26 cellular contexts compared by ENCODE assay signal in the genomic region with DNA sequence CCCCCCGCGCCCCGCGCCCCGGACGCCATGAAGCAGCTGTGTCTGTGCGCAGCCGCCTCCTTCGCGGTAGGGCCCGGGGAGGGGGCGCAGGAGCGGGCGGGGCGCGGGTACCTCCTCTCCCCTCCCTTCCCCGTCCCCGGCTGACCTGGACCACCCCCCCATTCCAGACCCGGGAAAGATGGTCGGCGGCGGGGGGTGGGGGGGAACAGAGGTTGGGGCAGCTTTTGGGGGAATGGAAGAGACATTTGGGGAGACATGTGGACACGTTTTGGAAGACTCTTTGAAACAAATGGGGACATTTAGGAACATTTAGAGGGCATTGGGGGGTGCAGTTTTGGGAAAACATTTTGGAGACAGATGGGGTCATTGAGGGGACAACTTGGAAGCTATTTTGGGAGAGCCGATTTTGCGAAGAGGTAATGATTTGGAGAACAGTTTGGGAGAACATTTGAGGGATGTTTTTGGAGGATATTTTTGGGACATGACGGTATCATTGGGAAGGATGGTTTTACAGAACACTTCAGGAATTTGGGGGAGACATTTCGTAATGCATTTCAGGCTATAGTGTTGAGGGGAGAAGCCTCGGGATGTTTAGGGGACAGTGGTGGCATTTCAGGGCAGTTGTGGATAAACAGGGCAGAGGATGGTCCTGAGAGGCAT. TPM values are rescaled to one million over a fixed set of nuclear protein-coding genes. Genes with fewer than 3 reads are reported as not detected.
DNase-seq lines count a peak whose midpoint lies in the region; ATAC-seq, FAIRE-seq and TF ChIP-seq lines count a peak whose summit lies in the region.
"Had no signal": no experiment of that assay in that cellular context is flagged by ENCODE, and none has a peak within 500 bp of the region (broad histone marks: within the 10 kb centered on the region; RNA-seq: fewer than 3 reads in every experiment).

No MANE protein-coding gene starts in this region.

- no peak overlapping the region for H2AK5ac ChIP-seq in H1 (ENCODE audit: low read depth, low read length)

- H4K5ac ChIP-seq in H1 (ENCODE audit: insufficient read length, low read depth, low read length) = no peak overlapping the region

- CTCF ChIA-PET in A549 (lab: Yijun Ruan, JAX) = interaction anchor here (0.9 to 3.3 kb wide), 3 partner anchors 8 to 165 kb away, joined by 3 to 13 read pairs (median 5); no protein-coding TSS in a partner anchor
- CTCF ChIA-PET in H1 (lab: Charles Lee; ENCODE audit: partially characterized antibody) = interaction anchor here (7.0 to 8.5 kb wide), 2 partner anchors 31 to 58 kb away, joined by 43 to 91 read pairs; no protein-coding TSS in a partner anchor
- CTCF ChIA-PET in activated CD4-positive, alpha-beta T cell treated with anti-CD3 and anti-CD28 coated beads, Interleukin-2, amount 10 ng/mL, durations not matched to agents 7 days and 5 days (lab: Charles Lee) = no interaction called here

- H3K4me1 ChIP-seq in A549 = peaks cover 15% of the 10 kb centered on the region; the same call in 2 of the 3 replicates
- no peaks in the 10 kb centered on the region for H3K4me1 ChIP-seq in HUES64 (ENCODE audit: insufficient read depth, low read length)
- H3K4me1 ChIP-seq in H1 (replicated peaks in 1 of 4; ENCODE audit: control insufficient read depth in 3 of 4, insufficient read depth in 4 of 4, low read length in 3 of 4) = peaks cover 0 to 2% (median 0%) of the 10 kb centered on the region in 4 experiments; a peak in 3 of 7 replicates
- H3K4me1 ChIP-seq: gastrocnemius medialis had no signal

- DNase-seq in A549 (ENCODE audit: low read depth in 1 of 2, low spot score in 1 of 2) = no peak
- no peak for DNase-seq in H1 (ENCODE audit: low read depth in 1 of 2, low spot score in 2 of 2)
- DNase-seq in nephron progenitor cell = no peak
- no peak for DNase-seq in SW 1271 (lab: John Stamatoyannopoulos, UW)
- DNase-seq in cortex of kidney (lab: John Stamatoyannopoulos, UW) = no peak
- DNase-seq in natural killer cell = no peak
- no peak for DNase-seq in activated CD4-positive, alpha-beta T cell treated with anti-CD3 and anti-CD28 coated beads, Interleukin-2, amount 10 ng/mL, durations not matched to agents 7 days and 5 days
- DNase-seq: activated CD8-positive, alpha-beta memory T cell treated with anti-CD3 and anti-CD28 coated beads, Interleukin-2, amount 10 ng/mL, durations not matched to agents 7 days and 5 days; dermis blood vessel endothelial cell; gastrocnemius medialis; NCI-H1694 treated with DMSO at 0.1 percent for 48 hours; sigmoid colon; stimulated activated naive CD4-positive, alpha-beta T cell treated with Interleukin-2 at 50 U/mL for 16 hours had no signal

- peak overlapping the region; percentile 19 for H3K4me3 Mint-ChIP-seq in nephron progenitor cell
- H3K4me3 Mint-ChIP-seq in natural killer cell = no peak overlapping the region
- H3K4me3 Mint-ChIP-seq in activated CD4-positive, alpha-beta T cell treated with anti-CD3 and anti-CD28 coated beads, Interleukin-2, amount 10 ng/mL, durations not matched to agents 7 days and 5 days = no peak overlapping the region
- H3K4me3 Mint-ChIP-seq: activated CD4-positive, alpha-beta T cell treated with anti-CD3 and anti-CD28 coated beads for 36 hours; activated CD8-positive, alpha-beta memory T cell treated with anti-CD3 and anti-CD28 coated beads, Interleukin-2, amount 10 ng/mL, durations not matched to agents 7 days and 5 days had no signal

- WGBS in A549 (ENCODE audit: missing lambda C conversion rate) = 11% methylated on average over 6 of the region's 28 CpGs
- WGBS in HUES64 = 12% methylated on average over 24 of the region's 28 CpGs
- 47% methylated on average over 6 of the region's 28 CpGs; no CpG with 5 or more reads in 1 of the 2 experiments for WGBS in H1 (ENCODE audit: extremely low coverage in 1 of 2, insufficient coverage in 1 of 2, insufficient read length in 1 of 2, insufficient replicate concordance in 2 of 2, low coverage in 1 of 2, low lambda C conversion rate in 2 of 2, missing lambda C conversion rate in 1 of 2), 2 experiments

- H3K79me2 ChIP-seq in H1 (ENCODE audit: control insufficient read depth in 1 of 2, insufficient read depth in 2 of 2, low read length in 2 of 2) = no peaks in the 10 kb centered on the region

- no peak overlapping the region for H2BK12ac ChIP-seq in H1 (ENCODE audit: low read depth, low read length)

- FAIRE-seq in A549 (lab: Jason Lieb, UNC) = no peak
- FAIRE-seq in H1 (lab: Jason Lieb, UNC) = no peak
- FAIRE-seq: bronchial epithelial cell, G401.6, HepG2, pancreas had no signal

- peaks cover 20% of the 10 kb centered on the region for H3K27me3 ChIP-seq in HUES64 (ENCODE audit: insufficient read depth, low read length)
- peaks cover 0 to 7% (median 3%) of the 10 kb centered on the region in 4 experiments; a peak in 2 of 7 replicates for H3K27me3 ChIP-seq in H1 (replicated peaks in 1 of 4; ENCODE audit: control insufficient read depth in 3 of 4, extremely low read depth in 1 of 4, insufficient read depth in 3 of 4, low read length in 3 of 4)

- H3K27ac Mint-ChIP-seq in nephron progenitor cell = no peak overlapping the region
- no peak overlapping the region for H3K27ac Mint-ChIP-seq in natural killer cell
- H3K27ac Mint-ChIP-seq in activated CD4-positive, alpha-beta T cell treated with anti-CD3 and anti-CD28 coated beads, Interleukin-2, amount 10 ng/mL, durations not matched to agents 7 days and 5 days = no peak overlapping the region
- H3K27ac Mint-ChIP-seq: activated CD4-positive, alpha-beta T cell treated with anti-CD3 and anti-CD28 coated beads for 36 hours; activated CD8-positive, alpha-beta memory T cell treated with anti-CD3 and anti-CD28 coated beads, Interleukin-2, amount 10 ng/mL, durations not matched to agents 7 days and 5 days; activated T-helper 2 cell treated with anti-CD3 and anti-CD28 coated beads, Interferon-gamma antibody, Interleukin-2, Interleukin-4, amounts not matched to agents 10 μg/mL and 5 μg/mL and 100 μg/mL, durations not matched to agents 14 hours and 24 hours and 36 hours had no signal

- ATAC-seq in A549 = no peak
- ATAC-seq in natural killer cell = no peak
- ATAC-seq: activated CD8-positive, alpha-beta memory T cell treated with anti-CD3 and anti-CD28 coated beads, Interleukin-2, amount 10 ng/mL, durations not matched to agents 7 days and 5 days; esophagus mucosa; gastrocnemius medialis had no signal

- H3K56ac ChIP-seq in H1 (replicated peaks; ENCODE audit: insufficient read length, low read depth, low read length) = no peak overlapping the region

- no peaks in the 10 kb centered on the region for H3K36me3 ChIP-seq in HUES64 (ENCODE audit: insufficient read depth, low read length)
- no peaks in the 10 kb centered on the region for H3K36me3 ChIP-seq in H1 (ENCODE audit: control insufficient read depth in 2 of 4, insufficient read depth in 4 of 4, low read length in 3 of 4)
- H3K36me3 ChIP-seq: BLaER1 treated with 17β-estradiol and CSF1 and Interleukin-3, amounts not matched to agents 10 nM and 100 nM; gastrocnemius medialis; pancreas; sigmoid colon had no signal

- no peak overlapping the region for H4K91ac ChIP-seq in H1 (replicated peaks; ENCODE audit: insufficient read length, low read length)

- TF ChIP-seq RAD21 in A549 (conservative IDR thresholded peaks at IDR 0.05 in 1 of 2, IDR thresholded peaks at IDR 0.05 in 1 of 2) = no peak
- TF ChIP-seq RAD21 in H1 (IDR thresholded peaks at IDR 0.05 in 1 of 2, conservative IDR thresholded peaks at IDR 0.05 in 1 of 2; ENCODE audit: low read depth in 2 of 2, low read length in 2 of 2) = no peak

- H3K4me2 ChIP-seq in A549 (peak overlapping the region; percentile 92), H1 (ENCODE audit: insufficient read depth in 1 of 2, low read depth in 2 of 2, low read length in 2 of 2) (peak overlapping the region; percentile 65 to 79)
- H3K4me2 ChIP-seq: BLaER1 treated with 17β-estradiol and CSF1 and Interleukin-3, amounts not matched to agents 10 nM and 100 nM had no signal

- H3K4ac ChIP-seq in H1 (replicated peaks; ENCODE audit: insufficient read length, low read depth, low read length) = no peak overlapping the region

- H3K23ac ChIP-seq in H1 (ENCODE audit: insufficient read length) = no peak overlapping the region

- no peaks in the 10 kb centered on the region for H3K79me1 ChIP-seq in H1 (ENCODE audit: low read depth, low read length)

- H3K27me3 Mint-ChIP-seq in nephron progenitor cell (ENCODE audit: low read depth, poor library complexity) = peaks cover 96% of the 10 kb centered on the region
- peaks cover 38 to 44% of the 10 kb centered on the region in 2 donors for H3K27me3 Mint-ChIP-seq in natural killer cell (ENCODE audit: low read depth in 2 of 2)
- peaks cover 39% of the 10 kb centered on the region for H3K27me3 Mint-ChIP-seq in activated CD4-positive, alpha-beta T cell treated with anti-CD3 and anti-CD28 coated beads, Interleukin-2, amount 10 ng/mL, durations not matched to agents 7 days and 5 days

- no peak overlapping the region for H2BK5ac ChIP-seq in H1 (ENCODE audit: low read depth, low read length)

- intact Hi-C loops in natural killer cell (cut with micrococcal nuclease) = no loop called here

- H2AFZ ChIP-seq in H1 (ENCODE audit: low read length) = no peak overlapping the region

- H3K9me3 Mint-ChIP-seq in nephron progenitor cell (peaks cover 17% of the 10 kb centered on the region), natural killer cell (peaks cover 0 to 6% of the 10 kb centered on the region in 2 donors)
- peaks cover 10% of the 10 kb centered on the region for H3K9me3 Mint-ChIP-seq in activated CD4-positive, alpha-beta T cell treated with anti-CD3 and anti-CD28 coated beads, Interleukin-2, amount 10 ng/mL, durations not matched to agents 7 days and 5 days

- H3K4me3 ChIP-seq in A549 (peak overlapping the region; percentile 43), HUES64 (ENCODE audit: low read length) (peak overlapping the region; percentile 51), H1 (ENCODE audit: extremely low read depth in 1 of 4, insufficient read depth in 2 of 4, low read depth in 3 of 4, low read length in 4 of 4) (peak overlapping the region in 3 of 4 experiments; percentile 26 to 87 (median 68); a peak in 5 of 8 replicates)
- H3K4me3 ChIP-seq: BLaER1 treated with 17β-estradiol and CSF1 and Interleukin-3, amounts not matched to agents 10 nM and 100 nM; gastrocnemius medialis; pancreas had no signal

- H3K14ac ChIP-seq in H1 (ENCODE audit: insufficient read length) = no peak overlapping the region

- no peaks in the 10 kb centered on the region for H3K9me3 ChIP-seq in A549
- no peaks in the 10 kb centered on the region for H3K9me3 ChIP-seq in HUES64 (ENCODE audit: insufficient read depth, low read depth, low read length)
- H3K9me3 ChIP-seq in H1 (ENCODE audit: insufficient read depth in 2 of 2, low read depth in 1 of 2, low read length in 1 of 2) = no peaks in the 10 kb centered on the region
- H3K9me3 ChIP-seq: gastrocnemius medialis, pancreas, sigmoid colon had no signal

- H3K4me1 Mint-ChIP-seq in nephron progenitor cell = peaks cover 11% of the 10 kb centered on the region
- peaks cover 0 to 12% of the 10 kb centered on the region in 2 donors for H3K4me1 Mint-ChIP-seq in natural killer cell
- H3K4me1 Mint-ChIP-seq in activated CD4-positive, alpha-beta T cell treated with anti-CD3 and anti-CD28 coated beads, Interleukin-2, amount 10 ng/mL, durations not matched to agents 7 days and 5 days = peaks cover 9% of the 10 kb centered on the region

- no peak overlapping the region for H2BK120ac ChIP-seq in H1 (replicated peaks; ENCODE audit: low read depth, low read length)

- H3K23me2 ChIP-seq in H1 (ENCODE audit: low read depth, low read length) = peaks cover 4% of the 10 kb centered on the region

- H3K27ac ChIP-seq in A549 (peak overlapping the region in 1 of 2 experiments; percentile 53; a peak in 1 of 6 replicates), HUES64 (ENCODE audit: low read depth, low read length) (no peak overlapping the region), H1 (ENCODE audit: low read depth, low read length) (no peak overlapping the region)
- H3K27ac ChIP-seq: BLaER1 treated with 17β-estradiol and CSF1 and Interleukin-3, amounts not matched to agents 10 nM and 100 nM; gastrocnemius medialis; pancreas; sigmoid colon had no signal

- H3K18ac ChIP-seq in H1 (ENCODE audit: extremely low read depth, low read length) = no peak overlapping the region

- no peak overlapping the region for H2BK20ac ChIP-seq in H1 (ENCODE audit: low read length)

- peaks cover 8% of the 10 kb centered on the region for H3K36me3 Mint-ChIP-seq in nephron progenitor cell (ENCODE audit: low read depth)
- no peaks in the 10 kb centered on the region for H3K36me3 Mint-ChIP-seq in natural killer cell
- peaks cover 9% of the 10 kb centered on the region for H3K36me3 Mint-ChIP-seq in activated CD4-positive, alpha-beta T cell treated with anti-CD3 and anti-CD28 coated beads, Interleukin-2, amount 10 ng/mL, durations not matched to agents 7 days and 5 days (ENCODE audit: low read depth)

- H3K9ac ChIP-seq in HUES64 (ENCODE audit: low read depth, low read length) (no peak overlapping the region), H1 (replicated peaks in 1 of 4; ENCODE audit: extremely low read depth in 1 of 4, low read depth in 3 of 4, low read length in 3 of 4) (peak overlapping the region in 1 of 4 experiments; percentile 54; a peak in 2 of 7 replicates)
- H3K9ac ChIP-seq: BLaER1 treated with 17β-estradiol and CSF1 and Interleukin-3, amounts not matched to agents 10 nM and 100 nM had no signal

- TF ChIP-seq CTCF in A549 (IDR thresholded peaks at IDR 0.05) (no peak), H1 (IDR thresholded peaks at IDR 0.05; ENCODE audit: control extremely low read depth in 1 of 3, insufficient read depth in 1 of 3, low read depth in 1 of 3, low read length in 3 of 3) (no peak), nephron progenitor cell (IDR thresholded peaks at IDR 0.05) (no peak), natural killer cell (IDR thresholded peaks at IDR 0.05) (no peak)

- POLR2A ChIA-PET in A549 (lab: Yijun Ruan, JAX) = no interaction called here
- POLR2A ChIA-PET in H1 (lab: Charles Lee; ENCODE audit: partially characterized antibody) = interaction anchor here (0.6 to 1.4 kb wide), 4 partner anchors 9 to 223 kb away, joined by 3 to 4 read pairs (median 3); no protein-coding TSS in a partner anchor
- POLR2A ChIA-PET in activated CD4-positive, alpha-beta T cell treated with anti-CD3 and anti-CD28 coated beads, Interleukin-2, amount 10 ng/mL, durations not matched to agents 7 days and 5 days (lab: Charles Lee) = no interaction called here

- no peak overlapping the region for H2BK15ac ChIP-seq in H1 (ENCODE audit: low read length)

- TF ChIP-seq POLR2A in A549 (IDR thresholded peaks at IDR 0.05; ENCODE audit: low read length) = no peak
- TF ChIP-seq POLR2A in H1 (IDR thresholded peaks at IDR 0.05; ENCODE audit: control extremely low read depth in 1 of 2, low read depth in 2 of 2, low read length in 2 of 2) = no peak

- H4K8ac ChIP-seq in H1 (ENCODE audit: extremely low read depth, insufficient read depth, low read length) = no peak overlapping the region

- TF ChIP-seq EP300 in A549 (IDR thresholded peaks at IDR 0.05) (no peak), H1 (IDR thresholded peaks at IDR 0.05; ENCODE audit: borderline replicate concordance in 1 of 2, low read depth in 2 of 2, low read length in 2 of 2) (no peak)

- H4K20me1 ChIP-seq in H1 (replicated peaks in 1 of 2; ENCODE audit: control insufficient read depth in 1 of 2, insufficient read depth in 2 of 2, low read length in 2 of 2) = no peaks in the 10 kb centered on the region

RNA-seq across cellular contexts. Expression of a gene that starts 16.1 kb away (rescaled TPM):
- polyA plus RNA-seq in A549 (2011; rRNA removed) (0.12 and 0.28 TPM in 2 replicates), A549 (2017; fragmentation: RNase III; extraction: RNeasy Plus Mini Kit Qiagen cat#74134 plus additional on column Dnase treatment) (0.28 to 0.54 TPM (median 0.36 TPM) in 3 replicates), H1 (2011; rRNA removed) (7.6 and 15.1 TPM in 2 replicates)
- polyA plus RNA-seq in A549 (2012; cell fraction: cytosol; rRNA removed) = 0.09 TPM in 2 replicates
- polyA plus RNA-seq in A549 (2012; cell fraction: nucleus; rRNA removed) = 0.71 and 0.88 TPM in 2 replicates
- 0.10 and 0.21 TPM in 2 replicates for polyA minus RNA-seq in A549 (2011; rRNA and poly(A)+ RNA removed)
- polyA plus RNA-seq in HUES64 (2013, experiment 1 of 2) = 3.7 TPM
- polyA plus RNA-seq in HUES64 (2013, experiment 2 of 2) = 4.2 TPM
- 14.1 and 14.5 TPM in 2 replicates for total RNA-seq in H1 (2021; fragmentation: NEBNext Ultra II Directional; extraction: Animal tissue kit (Norgen Biotek cat#: 25700))
- polyA plus RNA-seq in H1 (2011; cell fraction: cytosol; rRNA removed) = 15.5 TPM
- 24.5 TPM for polyA plus RNA-seq in H1 (2011; cell fraction: nucleus; rRNA removed)
- 6.9 to 14.6 TPM (median 12.4 TPM) in 4 replicates for polyA plus RNA-seq in H1 (2012, experiment 1 of 2)
- 4.9 TPM for polyA plus RNA-seq in H1 (2012, experiment 2 of 2)
- 8.4 TPM for polyA plus RNA-seq in H1 (2013, experiment 1 of 2)
- polyA plus RNA-seq in H1 (2013, experiment 2 of 2) = 8.1 TPM
- polyA minus RNA-seq in H1 (2011; rRNA and poly(A)+ RNA removed) = 2.8 and 4.1 TPM in 2 replicates
- 7.5 TPM for polyA minus RNA-seq in H1 (2011; cell fraction: cytosol; rRNA and poly(A)+ RNA removed)
- 4.5 TPM for polyA minus RNA-seq in H1 (2011; cell fraction: nucleus; rRNA and poly(A)+ RNA removed)
- total RNA-seq in natural killer cell = 1 to 10 TPM in 1 of 3 donors, under 1 TPM in 2; 0.65 to 2.2 (median 0.71) TPM
- under 1 TPM; 0.60 to 0.72 TPM for total RNA-seq in activated CD4-positive, alpha-beta T cell treated with anti-CD3 and anti-CD28 coated beads, Interleukin-2, amount 10 ng/mL, durations not matched to agents 7 days and 5 days

RNA-seq across cellular contexts. Expression of a gene that starts 16.2 kb away (rescaled TPM):
- polyA plus RNA-seq in A549 (2011; rRNA removed) (10.2 and 11.7 TPM in 2 replicates), A549 (2017; fragmentation: RNase III; extraction: RNeasy Plus Mini Kit Qiagen cat#74134 plus additional on column Dnase treatment) (20.2 to 22.6 TPM (median 21.6 TPM) in 3 replicates), H1 (2011; rRNA removed) (27.0 and 39.3 TPM in 2 replicates)
- polyA plus RNA-seq in A549 (2012; cell fraction: cytosol; rRNA removed) = 33.0 and 36.6 TPM in 2 replicates
- polyA plus RNA-seq in A549 (2012; cell fraction: nucleus; rRNA removed) = 71.9 and 111 TPM in 2 replicates
- 5.5 and 7.5 TPM in 2 replicates for polyA minus RNA-seq in A549 (2011; rRNA and poly(A)+ RNA removed)
- 16.8 TPM for polyA plus RNA-seq in HUES64 (2013, experiment 1 of 2)
- polyA plus RNA-seq in HUES64 (2013, experiment 2 of 2) = 17.0 TPM
- total RNA-seq in H1 (2021; fragmentation: NEBNext Ultra II Directional; extraction: Animal tissue kit (Norgen Biotek cat#: 25700)) = 23.9 and 25.2 TPM in 2 replicates
- polyA plus RNA-seq in H1 (2011; cell fraction: cytosol; rRNA removed) = 28.6 TPM
- polyA plus RNA-seq in H1 (2011; cell fraction: nucleus; rRNA removed) = 58.9 TPM
- 16.1 to 28.7 TPM (median 23.5 TPM) in 4 replicates for polyA plus RNA-seq in H1 (2012, experiment 1 of 2)
- 16.6 TPM for polyA plus RNA-seq in H1 (2012, experiment 2 of 2)
- polyA plus RNA-seq in H1 (2013, experiment 1 of 2) = 15.7 TPM
- 14.1 TPM for polyA plus RNA-seq in H1 (2013, experiment 2 of 2)
- polyA minus RNA-seq in H1 (2011; rRNA and poly(A)+ RNA removed) = 8.0 and 9.8 TPM in 2 replicates
- 19.1 TPM for polyA minus RNA-seq in H1 (2011; cell fraction: cytosol; rRNA and poly(A)+ RNA removed)
- polyA minus RNA-seq in H1 (2011; cell fraction: nucleus; rRNA and poly(A)+ RNA removed) = 16.1 TPM
- total RNA-seq in natural killer cell = 10 to 100 TPM; 29.5 to 37.4 (median 30.5) TPM
- 10 to 100 TPM; 31.3 to 35.2 TPM for total RNA-seq in activated CD4-positive, alpha-beta T cell treated with anti-CD3 and anti-CD28 coated beads, Interleukin-2, amount 10 ng/mL, durations not matched to agents 7 days and 5 days

RNA-seq across cellular contexts. Expression of a gene that starts 30.7 kb away (rescaled TPM):
- polyA plus RNA-seq in A549 (2011; rRNA removed) (1.1 and 1.4 TPM in 2 replicates), A549 (2017; fragmentation: RNase III; extraction: RNeasy Plus Mini Kit Qiagen cat#74134 plus additional on column Dnase treatment) (3.1 to 3.6 TPM (median 3.3 TPM) in 3 replicates), H1 (2011; rRNA removed) (5.2 and 8.4 TPM in 2 replicates)
- polyA plus RNA-seq in A549 (2012; cell fraction: cytosol; rRNA removed) = 1.4 and 1.7 TPM in 2 replicates
- 2.4 and 3.8 TPM in 2 replicates for polyA plus RNA-seq in A549 (2012; cell fraction: nucleus; rRNA removed)
- 0.39 and 0.99 TPM in 2 replicates for polyA minus RNA-seq in A549 (2011; rRNA and poly(A)+ RNA removed)
- 0.80 TPM for polyA plus RNA-seq in HUES64 (2013, experiment 1 of 2)
- polyA plus RNA-seq in HUES64 (2013, experiment 2 of 2) = 1.5 TPM
- 0.99 and 1.1 TPM in 2 replicates for total RNA-seq in H1 (2021; fragmentation: NEBNext Ultra II Directional; extraction: Animal tissue kit (Norgen Biotek cat#: 25700))
- polyA plus RNA-seq in H1 (2011; cell fraction: cytosol; rRNA removed) = 2.8 TPM
- 2.2 TPM for polyA plus RNA-seq in H1 (2011; cell fraction: nucleus; rRNA removed)
- polyA plus RNA-seq in H1 (2012, experiment 1 of 2) = 1.9 to 3.0 TPM (median 2.4 TPM) in 4 replicates
- 3.6 TPM for polyA plus RNA-seq in H1 (2012, experiment 2 of 2)
- 3.2 TPM for polyA plus RNA-seq in H1 (2013, experiment 1 of 2)
- 3.4 TPM for polyA plus RNA-seq in H1 (2013, experiment 2 of 2)
- polyA minus RNA-seq in H1 (2011; rRNA and poly(A)+ RNA removed) = 0.63 and 1.3 TPM in 2 replicates
- 0.95 TPM for polyA minus RNA-seq in H1 (2011; cell fraction: cytosol; rRNA and poly(A)+ RNA removed)
- polyA minus RNA-seq in H1 (2011; cell fraction: nucleus; rRNA and poly(A)+ RNA removed) = 2.0 TPM
- not detected for total RNA-seq in natural killer cell
- total RNA-seq in activated CD4-positive, alpha-beta T cell treated with anti-CD3 and anti-CD28 coated beads, Interleukin-2, amount 10 ng/mL, durations not matched to agents 7 days and 5 days = 1 to 10 TPM in 1 of 2 experiments, under 1 TPM in 1; 0.27 to 1.2 TPM
- total RNA-seq: bronchial epithelial cell, HepG2 had no signal

RNA-seq across cellular contexts. Expression of a gene that starts 45.2 kb away (rescaled TPM):
- polyA plus RNA-seq in A549 (2011; rRNA removed) (0.05 and 0.07 TPM in 2 replicates), A549 (2017; fragmentation: RNase III; extraction: RNeasy Plus Mini Kit Qiagen cat#74134 plus additional on column Dnase treatment) (0.05 to 0.20 TPM (median 0.08 TPM) in 3 replicates), H1 (2011; rRNA removed) (0.12 and 0.17 TPM in 2 replicates)
- 0.01 and 0.04 TPM in 2 replicates for polyA plus RNA-seq in A549 (2012; cell fraction: cytosol; rRNA removed)
- polyA plus RNA-seq in A549 (2012; cell fraction: nucleus; rRNA removed) = 0.09 TPM in 1 of 2 replicates, not detected in the other
- 0.45 TPM in 1 of 2 replicates, not detected in the other for polyA minus RNA-seq in A549 (2011; rRNA and poly(A)+ RNA removed)
- polyA plus RNA-seq in HUES64 (2013, experiment 1 of 2) = 0.05 TPM
- 0.19 TPM for polyA plus RNA-seq in HUES64 (2013, experiment 2 of 2)
- total RNA-seq in H1 (2021; fragmentation: NEBNext Ultra II Directional; extraction: Animal tissue kit (Norgen Biotek cat#: 25700)) = not detected in 2 replicates
- polyA plus RNA-seq in H1 (2011; cell fraction: cytosol; rRNA removed) = 0.12 TPM
- 0.17 TPM for polyA plus RNA-seq in H1 (2011; cell fraction: nucleus; rRNA removed)
- 0.08 to 0.22 TPM (median 0.13 TPM) in 3 of 4 replicates, not detected in the other for polyA plus RNA-seq in H1 (2012, experiment 1 of 2)
- 0.05 TPM for polyA plus RNA-seq in H1 (2012, experiment 2 of 2)
- polyA plus RNA-seq in H1 (2013, experiment 1 of 2) = 0.28 TPM
- polyA plus RNA-seq in H1 (2013, experiment 2 of 2) = 0.29 TPM
- polyA minus RNA-seq in H1 (2011; rRNA and poly(A)+ RNA removed) = 1.3 TPM in 1 of 2 replicates, not detected in the other
- polyA minus RNA-seq in H1 (2011; cell fraction: cytosol; rRNA and poly(A)+ RNA removed) = not detected
- not detected for polyA minus RNA-seq in H1 (2011; cell fraction: nucleus; rRNA and poly(A)+ RNA removed)
- total RNA-seq in natural killer cell = under 1 TPM in 2 of 3 donors, not detected in 1; 0.43 to 0.70 TPM
- under 1 TPM in 1 of 2 experiments, not detected in 1; 0.07 TPM for total RNA-seq in activated CD4-positive, alpha-beta T cell treated with anti-CD3 and anti-CD28 coated beads, Interleukin-2, amount 10 ng/mL, durations not matched to agents 7 days and 5 days
- total RNA-seq: activated CD4-positive, alpha-beta T cell treated with anti-CD3 and anti-CD28 coated beads for 36 hours; bronchial epithelial cell; dermis blood vessel endothelial cell; esophagus mucosa; H4; lower leg skin; MCF 10A; ureter had no signal

RNA-seq across cellular contexts. Expression of a gene that starts 48.3 kb away (rescaled TPM):
- polyA plus RNA-seq in A549 (2011; rRNA removed) (11.4 and 12.3 TPM in 2 replicates), A549 (2017; fragmentation: RNase III; extraction: RNeasy Plus Mini Kit Qiagen cat#74134 plus additional on column Dnase treatment) (14.9 to 18.0 TPM (median 16.5 TPM) in 3 replicates), H1 (2011; rRNA removed) (27.7 and 35.4 TPM in 2 replicates)
- 24.2 and 25.2 TPM in 2 replicates for polyA plus RNA-seq in A549 (2012; cell fraction: cytosol; rRNA removed)
- 25.8 and 28.6 TPM in 2 replicates for polyA plus RNA-seq in A549 (2012; cell fraction: nucleus; rRNA removed)
- polyA minus RNA-seq in A549 (2011; rRNA and poly(A)+ RNA removed) = 10.3 and 12.2 TPM in 2 replicates
- polyA plus RNA-seq in HUES64 (2013, experiment 1 of 2) = 26.0 TPM
- polyA plus RNA-seq in HUES64 (2013, experiment 2 of 2) = 26.5 TPM
- total RNA-seq in H1 (2021; fragmentation: NEBNext Ultra II Directional; extraction: Animal tissue kit (Norgen Biotek cat#: 25700)) = 26.8 and 28.6 TPM in 2 replicates
- polyA plus RNA-seq in H1 (2011; cell fraction: cytosol; rRNA removed) = 35.5 TPM
- polyA plus RNA-seq in H1 (2011; cell fraction: nucleus; rRNA removed) = 23.8 TPM
- polyA plus RNA-seq in H1 (2012, experiment 1 of 2) = 22.7 to 31.7 TPM (median 30.0 TPM) in 4 replicates
- polyA plus RNA-seq in H1 (2012, experiment 2 of 2) = 25.4 TPM
- polyA plus RNA-seq in H1 (2013, experiment 1 of 2) = 23.6 TPM
- 22.7 TPM for polyA plus RNA-seq in H1 (2013, experiment 2 of 2)
- 9.5 and 11.2 TPM in 2 replicates for polyA minus RNA-seq in H1 (2011; rRNA and poly(A)+ RNA removed)
- polyA minus RNA-seq in H1 (2011; cell fraction: cytosol; rRNA and poly(A)+ RNA removed) = 15.0 TPM
- polyA minus RNA-seq in H1 (2011; cell fraction: nucleus; rRNA and poly(A)+ RNA removed) = 11.2 TPM
- total RNA-seq in natural killer cell = 10 to 100 TPM; 37.7 to 39.5 (median 38.5) TPM
- 10 to 100 TPM; 24.8 to 25.5 TPM for total RNA-seq in activated CD4-positive, alpha-beta T cell treated with anti-CD3 and anti-CD28 coated beads, Interleukin-2, amount 10 ng/mL, durations not matched to agents 7 days and 5 days
